ENCODE assay signal across 18 cellular contexts in genomic region chr2:57453929-57454328, GRCh38.
A peak's percentile ranks its signal among the peaks of the same experiment; 100 is the strongest.
DNase-seq lines count a peak whose midpoint lies in the region; ATAC-seq and TF ChIP-seq lines count a peak whose summit lies in the region.
"Had no signal": no experiment of that assay in that cellular context is flagged by ENCODE, and none has a peak within 500 bp of the region (broad histone marks: within the 10 kb centered on the region; RNA-seq: fewer than 3 reads in every experiment).

No MANE protein-coding gene starts in this region.

- no peak for ATAC-seq in HG03196 (IDR thresholded peaks at IDR 0.05; ENCODE audit: unreplicated experiment)
- ATAC-seq: left cardiac atrium had no signal

- no peak overlapping the region for H3K4me2 ChIP-seq in OCI-LY7 (ENCODE audit: low read length)

- H2AFZ ChIP-seq in OCI-LY7 (ENCODE audit: low read length): no peak overlapping the region

- H3K9me3 Mint-ChIP-seq in osteocyte (ENCODE audit: unreplicated experiment): no peaks in the 10 kb centered on the region

- H3K79me2 ChIP-seq in OCI-LY7 (ENCODE audit: insufficient read depth, low read depth, low read length): no peaks in the 10 kb centered on the region

- intact Hi-C loops in OCI-LY7 (cut with micrococcal nuclease; ENCODE audit: unreplicated experiment): no loop called here

- peaks cover 25% of the 10 kb centered on the region for H3K27me3 Mint-ChIP-seq in osteocyte (ENCODE audit: unreplicated experiment)
- H3K27me3 Mint-ChIP-seq: B cell, IgD-negative memory B cell had no signal

- TF ChIP-seq CTCF in GM13977 (IDR thresholded peaks at IDR 0.05; ENCODE audit: extremely low read depth, insufficient read depth, missing control alignments): peak; percentile 21
- 0 out of 2 replicates have a peak, but pooled peaks have one; percentile 42 for TF ChIP-seq CTCF in OCI-LY7 (conservative IDR thresholded peaks at IDR 0.05; ENCODE audit: low read length)
- peak; percentile 25 for TF ChIP-seq CTCF in cardiac fibroblast (IDR thresholded peaks at IDR 0.05; ENCODE audit: low read depth, low read length)
- peak; percentile 14 for TF ChIP-seq CTCF in osteocyte (IDR thresholded peaks at IDR 0.05)

- DNase-seq in GM13977 (ENCODE audit: low spot score) (no peak), OCI-LY7 (ENCODE audit: low spot score) (no peak), cardiac fibroblast (ENCODE audit: low read depth in 2 of 2) (peak in 1 of 2 donors; percentile 6), osteocyte (ENCODE audit: extremely low spot score, unreplicated experiment) (no peak), DMS114 treated with DMSO at 0.1 percent for 48 hours (lab: John Stamatoyannopoulos, UW; ENCODE audit: unreplicated experiment) (no peak), hypothalamus (lab: John Stamatoyannopoulos, UW) (no peak)
- DNase-seq: activated CD4-positive, alpha-beta T cell treated with anti-CD3 and anti-CD28 coated beads, Interleukin-2, amount 50 U/mL, for 1 hour; aorta; left cardiac atrium; NCI-H1048; NCI-H2081 treated with DMSO at 0.1 percent for 48 hours; NCI-H524 treated with DMSO at 0.1 percent for 48 hours; retina had no signal

- in situ Hi-C loops in GM13977 (cut with MboI; ENCODE audit: low pct_unique_long_range_greater_than_20kb, low sequenced_read_pairs, unreplicated experiment): no loop called here

- no peaks in the 10 kb centered on the region for H3K36me3 ChIP-seq in OCI-LY7 (ENCODE audit: insufficient read depth, low read length)
- H3K36me3 ChIP-seq: neutrophil had no signal

- no TSS peak for BruUV-seq in OCI-LY7 (replicated peaks; lab: Mats Ljungman, UMichigan)

- no peaks in the 10 kb centered on the region for H4K20me1 ChIP-seq in OCI-LY7 (ENCODE audit: insufficient read depth, low read length)

- H3K27ac Mint-ChIP-seq in osteocyte (ENCODE audit: unreplicated experiment): no peak overlapping the region
- H3K27ac Mint-ChIP-seq: B cell, IgD-negative memory B cell had no signal

- no peaks in the 10 kb centered on the region for H3K9me3 ChIP-seq in OCI-LY7 (ENCODE audit: low read length)
- H3K9me3 ChIP-seq: neutrophil had no signal

- H3K9me2 ChIP-seq in OCI-LY7 (ENCODE audit: insufficient read depth, low read length): no peaks in the 10 kb centered on the region

- no peaks in the 10 kb centered on the region for H3K4me1 ChIP-seq in OCI-LY7 (ENCODE audit: insufficient read depth, low read length, poor library complexity, severe bottlenecking)

- CTCF ChIA-PET in OCI-LY7 (lab: Charles Lee; ENCODE audit: unreplicated experiment): no interaction called here

- H3K4me3 ChIP-seq in OCI-LY7 (ENCODE audit: low read depth, low read length, poor library complexity, severe bottlenecking) (no peak overlapping the region), cardiac fibroblast (replicated peaks in 1 of 2; ENCODE audit: low read depth in 2 of 2, low read length in 2 of 2) (no peak overlapping the region)

- H3K4me1 Mint-ChIP-seq in osteocyte (ENCODE audit: unreplicated experiment): no peaks in the 10 kb centered on the region
- H3K4me1 Mint-ChIP-seq: B cell, IgD-negative memory B cell had no signal

- no peaks in the 10 kb centered on the region for H3K36me3 Mint-ChIP-seq in osteocyte (ENCODE audit: unreplicated experiment)
- H3K36me3 Mint-ChIP-seq: IgD-negative memory B cell had no signal

- H3K27ac ChIP-seq in OCI-LY7 (ENCODE audit: low read depth, low read length, poor library complexity, severe bottlenecking): no peak overlapping the region
- H3K27ac ChIP-seq: HL-60, neutrophil had no signal

- H3K4me3 Mint-ChIP-seq in osteocyte (ENCODE audit: unreplicated experiment): no peak overlapping the region
- H3K4me3 Mint-ChIP-seq: B cell, IgD-negative memory B cell had no signal

- POLR2A ChIA-PET in OCI-LY7 (lab: Charles Lee): no interaction called here
